ENCODE assay signal across 8 cellular contexts in genomic region chr6:106448000-106448426, GRCh38.
DNase-seq lines count a peak whose midpoint lies in the region; ATAC-seq and TF ChIP-seq lines count a peak whose summit lies in the region.

No MANE protein-coding gene starts in this region.

- H3K4me1 ChIP-seq in adrenal gland (replicated peaks in 1 of 2), result no peaks in the 10 kb centered on the region

- no peak for ATAC-seq in GM18498 (IDR thresholded peaks at IDR 0.05; ENCODE audit: unreplicated experiment)

- no peak overlapping the region for H3K4me3 ChIP-seq in adrenal gland

- peak overlapping the region in 1 of 5 donors; percentile 40 for H3K27ac ChIP-seq in adrenal gland

- no peaks in the 10 kb centered on the region for H3K36me3 ChIP-seq in adrenal gland (replicated peaks in 1 of 2)

- intact Hi-C loops in adrenal gland (cut with DNase I), result loop anchor here (5.0 to 10.0 kb wide), 4 partner anchors 109 to 547 kb away; no protein-coding TSS in a partner anchor

- no peaks in the 10 kb centered on the region for H3K27me3 ChIP-seq in adrenal gland

- TF ChIP-seq CTCF in adrenal gland (IDR thresholded peaks at IDR 0.05), result no peak

- 57 to 71% (median 63%) methylated on average over 4 to 6 of the region's 6 CpGs for WGBS in adrenal gland, 4 donors

- DNase-seq in GM19238 (ENCODE audit: insufficient read length, low spot score) (peak; percentile 14), MV-4-11 (lab: John Stamatoyannopoulos, UW) (peak; percentile 93), adrenal gland (peak in 6 of 7 donors; percentile 17 to 31 (median 23)), COR-L47 (lab: John Stamatoyannopoulos, UW) (no peak), SK-N-DZ (ENCODE audit: low spot score) (no peak), AG08396 (ENCODE audit: low spot score) (no peak)
- peak; percentile 15 to 26 for DNase-seq in stimulated activated CD4-positive, alpha-beta T cell treated with anti-CD3 and anti-CD28 coated beads, Interleukin-2, amount 100 ng/mL, for 24 hours

- H3K9me3 ChIP-seq in adrenal gland (replicated peaks in 1 of 3), result no peaks in the 10 kb centered on the region

- TF ChIP-seq POLR2A in adrenal gland (IDR thresholded peaks at IDR 0.05), result no peak

Comparison
In these comparisons a context has a peak if more than half of its experiments do, and no peak if none do; other contexts are left out.
1. DNase-seq: peak in GM19238 (single experiment), MV-4-11 (single experiment), adrenal gland (6 of 7) and stimulated activated CD4-positive, alpha-beta T cell treated with anti-CD3 and anti-CD28 coated beads, Interleukin-2, amount 100 ng/mL, for 24 hours (2 of 2); none in COR-L47 (single experiment), SK-N-DZ (single experiment) and AG08396 (single experiment).